1 cellular context compared by ENCODE assay signal in genomic region chr4:3512279-3512678, GRCh38.
TF ChIP-seq lines count a peak whose summit lies in the region.

No MANE protein-coding gene starts in this region.

TF ChIP-seq in HepG2, 621 proteins besides CTCF, POLR2A, EP300 and RAD21:
- TF ChIP-seq NFKBIZ (CRISPR knock-in tag; IDR thresholded peaks at IDR 0.05) (no peak), BHLHE40 (IDR thresholded peaks at IDR 0.05; ENCODE audit: low read length) (no peak)
